In the genomic region with DNA sequence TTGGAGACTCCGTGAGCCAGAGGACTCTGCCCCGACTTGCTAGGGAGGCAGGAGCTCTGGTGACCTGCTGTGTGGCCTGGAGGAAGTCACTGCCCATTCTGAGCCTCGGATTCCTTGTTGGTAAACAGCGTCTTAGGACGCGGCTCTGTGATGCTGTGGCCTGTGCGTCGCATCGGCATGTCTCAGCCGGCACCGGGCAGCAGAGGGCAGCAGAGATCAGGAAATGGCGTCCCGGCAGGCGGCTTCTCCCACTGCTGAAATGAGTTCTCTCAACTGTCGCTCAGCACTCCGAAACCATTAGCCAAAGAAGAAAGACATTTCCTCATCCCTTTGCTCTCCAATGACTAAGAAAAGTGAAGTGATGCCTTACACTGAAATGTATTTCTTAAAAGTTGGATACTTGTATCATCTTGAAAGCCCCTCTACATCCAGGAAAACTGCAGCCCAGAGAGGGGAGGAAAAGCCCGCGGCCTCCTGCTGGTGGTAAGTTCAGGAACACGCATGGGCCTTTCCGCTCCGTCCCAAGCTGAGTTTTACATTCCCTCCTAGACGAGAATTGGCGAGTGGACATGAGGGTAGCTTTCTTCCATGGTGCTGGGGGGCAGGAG, we compare ENCODE assay signal across 8 cellular contexts.
A peak's percentile ranks its signal among the peaks of the same experiment; 100 is the strongest.
DNase-seq lines count a peak whose midpoint lies in the region; ATAC-seq and TF ChIP-seq lines count a peak whose summit lies in the region.

No MANE protein-coding gene starts in this region.

- intact Hi-C loops in IMR-90 (cut with micrococcal nuclease), result loop anchor here (1.0 to 10.0 kb wide), 5 partner anchors 664 to 1622 kb away; partner anchors contain the start of gene DMBT1

- no peaks in the 10 kb centered on the region for H3K36me3 ChIP-seq in IMR-90 (ENCODE audit: control insufficient read depth, insufficient read depth, low read length)
- H3K36me3 ChIP-seq in neutrophil, result no peaks in the 10 kb centered on the region

- no peak; the same call in 1 of the 2 replicates for TF ChIP-seq POLR2A in IMR-90 (IDR thresholded peaks at IDR 0.05; ENCODE audit: low read depth, low read length)

- H3K4me2 ChIP-seq in IMR-90 (ENCODE audit: low read depth, low read length), result peak overlapping the region; percentile 85

- H3K27ac ChIP-seq in IMR-90 (ENCODE audit: insufficient read depth, low read length) (no peak overlapping the region), neutrophil (no peak overlapping the region)

- H3K23ac ChIP-seq in IMR-90 (ENCODE audit: low read depth, low read length), result no peak overlapping the region

- H2AK5ac ChIP-seq in IMR-90 (ENCODE audit: low read depth, low read length), result no peak overlapping the region

- no peaks in the 10 kb centered on the region for H4K20me1 ChIP-seq in IMR-90 (ENCODE audit: insufficient read depth, low read length)

- H3K27me3 ChIP-seq in IMR-90 (ENCODE audit: control insufficient read depth, insufficient read depth, low read length), result no peaks in the 10 kb centered on the region; the same call in none of the 2 replicates
- peaks cover 32% of the 10 kb centered on the region for H3K27me3 ChIP-seq in neutrophil

- H3K79me1 ChIP-seq in IMR-90 (ENCODE audit: low read depth in 1 of 2, low read length in 2 of 2), result no peaks in the 10 kb centered on the region

- ATAC-seq in GM21447 (IDR thresholded peaks at IDR 0.05; ENCODE audit: unreplicated experiment) (peak; percentile 96), IMR-90 (ENCODE audit: low read depth) (peak; percentile 100)

- H3K4ac ChIP-seq in IMR-90 (ENCODE audit: low read depth, low read length), result no peak overlapping the region

- TF ChIP-seq RAD21 in IMR-90 (IDR thresholded peaks at IDR 0.05; ENCODE audit: low read length), result peak; percentile 87

- no peak overlapping the region for H4K5ac ChIP-seq in IMR-90 (ENCODE audit: low read depth, low read length)

- H4K8ac ChIP-seq in IMR-90 (ENCODE audit: low read depth in 2 of 2, low read length in 2 of 2), result peak overlapping the region in 1 of 2 experiments; percentile 81; a peak in 1 of 4 replicates

- H2BK120ac ChIP-seq in IMR-90 (ENCODE audit: low read depth, low read length), result no peak overlapping the region

- TF ChIP-seq CTCF in IMR-90 (conservative IDR thresholded peaks at IDR 0.05; ENCODE audit: low read depth, low read length), result peak; percentile 90
- peak; percentile 86 for TF ChIP-seq CTCF in fibroblast of pulmonary artery (IDR thresholded peaks at IDR 0.05; ENCODE audit: low read length, missing control alignments)
- TF ChIP-seq CTCF in neutrophil (IDR thresholded peaks at IDR 0.05), result peak; percentile 49

- no peak overlapping the region for H3K56ac ChIP-seq in IMR-90 (ENCODE audit: extremely low read depth, insufficient read depth, low read length)

- dilution Hi-C loops in IMR-90 (cut with HindIII; ENCODE audit: low sequenced_read_pairs, unreplicated experiment), result no loop called here

- BruUV-seq in IMR-90 (replicated peaks; lab: Mats Ljungman, UMichigan), result no TSS peak

- peak overlapping the region; percentile 35 for H2AK9ac ChIP-seq in IMR-90 (replicated peaks; ENCODE audit: low read depth, low read length, poor library complexity)

- H3K4me1 ChIP-seq in IMR-90 (ENCODE audit: control insufficient read depth, insufficient read depth, low read length), result no peaks in the 10 kb centered on the region
- no peaks in the 10 kb centered on the region for H3K4me1 ChIP-seq in neutrophil (ENCODE audit: control insufficient read depth in 1 of 2, insufficient read depth in 1 of 2, low read depth in 1 of 2, low read length in 1 of 2)

- no peak overlapping the region for H2BK15ac ChIP-seq in IMR-90 (ENCODE audit: low read depth, low read length)

- 3% methylated on average over 5 of the region's 23 CpGs; no CpG with 5 or more reads in 1 of the 2 experiments for WGBS in IMR-90 (ENCODE audit: extremely low coverage in 2 of 2, insufficient read length in 1 of 2), 2 experiments

- CTCF ChIA-PET in IMR-90 (lab: Yijun Ruan, JAX), result no interaction called here

- DNase-seq in DMS 273 treated with DMSO at 0.1 percent for 48 hours (lab: John Stamatoyannopoulos, UW) (peak; percentile 34), IMR-90 (peak; percentile 57), RPMI7951 (ENCODE audit: low read depth) (peak; percentile 62), fibroblast of pulmonary artery (ENCODE audit: low read depth) (peak; percentile 85), superior temporal gyrus (ENCODE audit: extremely low spot score) (peak; percentile 95)
- peak; percentile 45 to 55 for DNase-seq in activated T-helper 1 cell treated with anti-CD3 and anti-CD28 coated beads, Interleukin-2, amount 50 U/mL, for 16 hours (ENCODE audit: low read depth in 1 of 2, low spot score in 1 of 2)

- no peak overlapping the region for H3K14ac ChIP-seq in IMR-90 (replicated peaks; ENCODE audit: low read depth, low read length)

- peak overlapping the region; percentile 69; the same call in 1 of the 2 replicates for H3K9ac ChIP-seq in IMR-90 (ENCODE audit: low read depth, low read length)

- H3K18ac ChIP-seq in IMR-90 (ENCODE audit: low read depth, low read length), result no peak overlapping the region

- POLR2A ChIA-PET in IMR-90 (lab: Charles Lee; ENCODE audit: unreplicated experiment), result no interaction called here

- H3K9me3 ChIP-seq in IMR-90 (ENCODE audit: control insufficient read depth, insufficient read depth, low read length) (no peaks in the 10 kb centered on the region), neutrophil (no peaks in the 10 kb centered on the region)

- in situ Hi-C loops in IMR-90 (cut with MboI; ENCODE audit: low sequenced_read_pairs), result no loop called here

- peak overlapping the region; percentile 92 for H2AFZ ChIP-seq in IMR-90 (replicated peaks; ENCODE audit: low read length, poor library complexity)

- H2BK5ac ChIP-seq in IMR-90 (ENCODE audit: low read depth, low read length, poor library complexity, severe bottlenecking), result no peak overlapping the region

- no peaks in the 10 kb centered on the region for H3K9me1 ChIP-seq in IMR-90 (ENCODE audit: insufficient read depth, low read length)

- no peak overlapping the region for H2BK20ac ChIP-seq in IMR-90 (ENCODE audit: low read depth, low read length)

- H4K91ac ChIP-seq in IMR-90 (ENCODE audit: insufficient read depth, low read depth, low read length), result no peak overlapping the region

- no peak overlapping the region for H3K4me3 ChIP-seq in IMR-90 (ENCODE audit: insufficient read depth, low read depth, low read length)
- H3K4me3 ChIP-seq in fibroblast of pulmonary artery (replicated peaks; ENCODE audit: low read depth, low read length), result no peak overlapping the region
- no peak overlapping the region for H3K4me3 ChIP-seq in neutrophil (ENCODE audit: low read depth in 1 of 2, low read length in 1 of 2)

TF ChIP-seq in IMR-90, 13 proteins besides CTCF, POLR2A, EP300 and RAD21:
- TF ChIP-seq MAFK (IDR thresholded peaks at IDR 0.05; ENCODE audit: low read depth, low read length) (no peak), MXI1 (IDR thresholded peaks at IDR 0.05; ENCODE audit: borderline replicate concordance, low read depth, low read length) (no peak), BHLHE40 (IDR thresholded peaks at IDR 0.05; ENCODE audit: low read depth, low read length) (no peak), SMC3 (IDR thresholded peaks at IDR 0.05; ENCODE audit: low read depth, low read length) (peak; percentile 74)

Comparison
In these comparisons a context has a peak if more than half of its experiments do, and no peak if none do; other contexts are left out.
1. DNase-seq: peak in every context shown above with its lines; median percentile 95 in superior temporal gyrus; 85 in fibroblast of pulmonary artery; 62 in RPMI7951; 57 in IMR-90; 50 in activated T-helper 1 cell treated with anti-CD3 and anti-CD28 coated beads, Interleukin-2, amount 50 U/mL, for 16 hours; 34 in DMS 273 treated with DMSO at 0.1 percent for 48 hours.